Comparison of ENCODE assay signal across 15 cellular contexts in genomic region chr1:181136738-181137122, GRCh38. TPM values are rescaled to one million over a fixed set of nuclear protein-coding genes. Genes with fewer than 3 reads are reported as not detected.
DNase-seq lines count a peak whose midpoint lies in the region; ATAC-seq, FAIRE-seq and TF ChIP-seq lines count a peak whose summit lies in the region.
"Had no signal": no experiment of that assay in that cellular context is flagged by ENCODE, and none has a peak within 500 bp of the region (broad histone marks: within the 10 kb centered on the region; RNA-seq: fewer than 3 reads in every experiment).

No MANE protein-coding gene starts in this region.

- peak overlapping the region; percentile 66 to 76 for H3K27ac Mint-ChIP-seq in natural killer cell treated with Interleukin-12 subunit alpha and Interleukin-12 subunit beta and Interleukin-15 and Interleukin-18, amount 100 ng/mL, for 72 hours

- H3K79me2 ChIP-seq in HCT116 (ENCODE audit: insufficient read depth, low read length), result no peaks in the 10 kb centered on the region
- peaks cover 14% of the 10 kb centered on the region for H3K79me2 ChIP-seq in GM12878 (ENCODE audit: control insufficient read depth, insufficient read depth, low read length)

- H3K9me3 Mint-ChIP-seq in natural killer cell treated with Interleukin-12 subunit alpha and Interleukin-12 subunit beta and Interleukin-15 and Interleukin-18, amount 100 ng/mL, for 72 hours, result no peaks in the 10 kb centered on the region
- H3K9me3 Mint-ChIP-seq: CD4-positive, CD25-positive, alpha-beta regulatory T cell; T-cell had no signal

- ATAC-seq in HCT116 (no peak), GM12878 (no peak), HG02610 (IDR thresholded peaks at IDR 0.05; ENCODE audit: unreplicated experiment) (no peak)
- ATAC-seq in natural killer cell treated with Interleukin-12 subunit alpha and Interleukin-12 subunit beta and Interleukin-15 and Interleukin-18, amount 100 ng/mL, for 72 hours, result peak in 1 of 2 donors; percentile 54
- ATAC-seq: T-cell had no signal

- H3K4me1 ChIP-seq in HCT116 (ENCODE audit: control insufficient read depth in 1 of 2, insufficient read depth in 2 of 2, low read length in 2 of 2) (peaks cover 29 to 71% of the 10 kb centered on the region in 2 experiments), GM12878 (ENCODE audit: control insufficient read depth, insufficient read depth, low read length) (peaks cover 74% of the 10 kb centered on the region)

- BruUV-seq in HCT116 (replicated peaks; lab: Mats Ljungman, UMichigan) (no TSS peak), GM12878 (replicated peaks; lab: Mats Ljungman, UMichigan) (no TSS peak)

- no peak for TF ChIP-seq CTCF in AG04450 (IDR thresholded peaks at IDR 0.05; ENCODE audit: low read depth, low read length)
- no peak for TF ChIP-seq CTCF in HCT116 (IDR thresholded peaks at IDR 0.05 in 2 of 3, conservative IDR thresholded peaks at IDR 0.05 in 1 of 3; ENCODE audit: borderline replicate concordance in 1 of 3, insufficient read depth in 1 of 3, low read depth in 2 of 3, low read length in 2 of 3)
- no peak for TF ChIP-seq CTCF in GM12878 (IDR thresholded peaks at IDR 0.05 in 2 of 3, conservative IDR thresholded peaks at IDR 0.05 in 1 of 3; ENCODE audit: control insufficient read depth in 2 of 3, extremely low read depth in 1 of 3, insufficient read depth in 1 of 3, low read depth in 3 of 3, low read length in 3 of 3)

- H3K27me3 ChIP-seq in AG04450 (ENCODE audit: control insufficient read depth, insufficient read depth, low read length), result no peaks in the 10 kb centered on the region
- no peaks in the 10 kb centered on the region for H3K27me3 ChIP-seq in HCT116 (ENCODE audit: insufficient read depth, low read length)
- H3K27me3 ChIP-seq in GM12878 (replicated peaks in 1 of 2; ENCODE audit: control insufficient read depth in 2 of 2, insufficient read depth in 2 of 2, low read length in 1 of 2), result no peaks in the 10 kb centered on the region
- H3K27me3 ChIP-seq: colonic mucosa had no signal

- 86% methylated on average over 8 of the region's 8 CpGs for WGBS in GM12878 (ENCODE audit: insufficient coverage, insufficient replicate concordance, low lambda C conversion rate, missing lambda C conversion rate)

- H3K36me3 ChIP-seq in HCT116 (ENCODE audit: control insufficient read depth in 1 of 2, insufficient read depth in 2 of 2, low read length in 2 of 2), result no peaks in the 10 kb centered on the region
- H3K36me3 ChIP-seq in GM12878 (ENCODE audit: control insufficient read depth in 2 of 2, insufficient read depth in 2 of 2, low read length in 1 of 2), result no peaks in the 10 kb centered on the region
- H3K36me3 ChIP-seq: colonic mucosa had no signal

- RAD21 ChIA-PET in HCT116 (lab: Charles Lee; ENCODE audit: low non-redundant PET in 1 of 2, low total read pairs in 2 of 2, uncharacterized antibody in 2 of 2, unreplicated experiment in 2 of 2) (no interaction called here), GM12878 (lab: Charles Lee; ENCODE audit: unreplicated experiment) (interaction anchor here (1.3 to 21.2 kb wide), 7 partner anchors 9 to 225 kb away, joined by 5 to 966 read pairs (median 6); partner anchors contain the start of gene IER5)

- TF ChIP-seq POLR2A in HCT116 (IDR thresholded peaks at IDR 0.05; ENCODE audit: borderline replicate concordance, extremely low read depth, insufficient read depth, insufficient read length), result no peak
- TF ChIP-seq POLR2A in GM12878 (IDR thresholded peaks at IDR 0.05; ENCODE audit: low read depth, low read length), result no peak

- no peaks in the 10 kb centered on the region for H3K36me3 Mint-ChIP-seq in natural killer cell treated with Interleukin-12 subunit alpha and Interleukin-12 subunit beta and Interleukin-15 and Interleukin-18, amount 100 ng/mL, for 72 hours
- H3K36me3 Mint-ChIP-seq: CD4-positive, CD25-positive, alpha-beta regulatory T cell; T-cell had no signal

- H4K20me1 ChIP-seq in HCT116 (ENCODE audit: insufficient read depth) (no peaks in the 10 kb centered on the region), GM12878 (ENCODE audit: control insufficient read depth, insufficient read depth) (no peaks in the 10 kb centered on the region)

- H3K4me2 ChIP-seq in HCT116 (ENCODE audit: low read length), result peak overlapping the region; percentile 72
- no peak overlapping the region; the same call in 1 of the 2 replicates for H3K4me2 ChIP-seq in GM12878 (ENCODE audit: control insufficient read depth, insufficient read depth)

- peak; percentile 90 for FAIRE-seq in GM12878 (lab: Jason Lieb, UNC)

- no peak for DNase-seq in AG04450 (ENCODE audit: low read depth, low spot score)
- no peak for DNase-seq in HCT116 (ENCODE audit: low read depth, low spot score)
- DNase-seq in GM12878 (ENCODE audit: low read depth, low spot score), result no peak
- no peak for DNase-seq in natural killer cell treated with Interleukin-12 subunit alpha and Interleukin-12 subunit beta and Interleukin-15 and Interleukin-18, amount 100 ng/mL, for 72 hours (ENCODE audit: low spot score)
- DNase-seq in NCI-H345 (lab: John Stamatoyannopoulos, UW), result no peak
- DNase-seq in NCI-H2029 treated with DMSO at 0.1 percent for 48 hours (lab: John Stamatoyannopoulos, UW), result no peak
- no peak for DNase-seq in H4 (ENCODE audit: low spot score)
- DNase-seq: CD4-positive, CD25-positive, alpha-beta regulatory T cell; colonic mucosa; GOT3; MV-4-11; NCI-H2227 treated with DMSO at 0.1 percent for 48 hours; stimulated activated CD8-positive, alpha-beta memory T cell treated with anti-CD3 and anti-CD28 coated beads, Interleukin-4, amount 100 ng/mL, for 48 hours; T-cell had no signal

- H3K9ac ChIP-seq in HCT116 (ENCODE audit: low read length) (no peak overlapping the region), GM12878 (ENCODE audit: control insufficient read depth, insufficient read depth, low read length) (no peak overlapping the region)

- H3K27ac ChIP-seq in AG04450 (ENCODE audit: low read depth, low read length) (peak overlapping the region; percentile 99), HCT116 (ENCODE audit: low read depth, low read length) (peak overlapping the region; percentile 76; the same call in 1 of the 2 replicates), GM12878 (ENCODE audit: control insufficient read depth, insufficient read depth) (peak overlapping the region; percentile 22; the same call in 1 of the 2 replicates)
- H3K27ac ChIP-seq: colonic mucosa had no signal

- no peaks in the 10 kb centered on the region; the same call in 1 of the 2 replicates for H3K9me3 ChIP-seq in AG04450 (ENCODE audit: control insufficient read depth, insufficient read depth, low read length)
- H3K9me3 ChIP-seq in HCT116 (ENCODE audit: control insufficient read depth in 1 of 2, insufficient read depth in 1 of 2, low read depth in 1 of 2, low read length in 2 of 2), result no peaks in the 10 kb centered on the region
- H3K9me3 ChIP-seq in GM12878 (replicated peaks; ENCODE audit: control insufficient read depth, insufficient read depth, low read length), result no peaks in the 10 kb centered on the region
- H3K9me3 ChIP-seq: colonic mucosa had no signal

- no peak for TF ChIP-seq EP300 in GM12878 (IDR thresholded peaks at IDR 0.05; ENCODE audit: borderline replicate concordance in 1 of 2, control insufficient read depth in 1 of 2, low read depth in 2 of 2, low read length in 2 of 2)

- TF ChIP-seq RAD21 in HCT116 (IDR thresholded peaks at IDR 0.05; ENCODE audit: low read depth) (no peak), GM12878 (IDR thresholded peaks at IDR 0.05; ENCODE audit: insufficient read depth, low read depth, low read length) (no peak)

- peaks cover 69 to 77% of the 10 kb centered on the region in 2 donors for H3K4me1 Mint-ChIP-seq in natural killer cell treated with Interleukin-12 subunit alpha and Interleukin-12 subunit beta and Interleukin-15 and Interleukin-18, amount 100 ng/mL, for 72 hours (ENCODE audit: low read depth in 2 of 2)

- POLR2A ChIA-PET in AG04450 (lab: Yijun Ruan, JAX) (interaction anchor here (1.1 to 2.2 kb wide), 3 partner anchors 32 to 73 kb away, joined by 3 to 23 read pairs (median 22); no protein-coding TSS in a partner anchor), HCT116 (lab: Charles Lee) (interaction anchor here (1.3 to 1.9 kb wide), 5 partner anchors 10 to 46 kb away, joined by 4 to 19 read pairs (median 6); no protein-coding TSS in a partner anchor), GM12878 (lab: Charles Lee) (interaction anchor here (0.6 to 3.3 kb wide), 7 partner anchors 10 to 255 kb away, joined by 4 to 28 read pairs (median 11); no protein-coding TSS in a partner anchor)

- H3K4me3 ChIP-seq in AG04450 (ENCODE audit: low read depth, low read length), result no peak overlapping the region
- H3K4me3 ChIP-seq in HCT116 (replicated peaks in 1 of 2; ENCODE audit: low read depth in 1 of 2, low read length in 2 of 2), result no peak overlapping the region
- no peak overlapping the region for H3K4me3 ChIP-seq in GM12878
- H3K4me3 ChIP-seq: colonic mucosa had no signal

- intact Hi-C loops in HCT116 (cut with micrococcal nuclease) (no loop called here), GM12878 (cut with micrococcal nuclease; ENCODE audit: unreplicated experiment) (no loop called here)

- H3K4me3 Mint-ChIP-seq in natural killer cell treated with Interleukin-12 subunit alpha and Interleukin-12 subunit beta and Interleukin-15 and Interleukin-18, amount 100 ng/mL, for 72 hours, result peak overlapping the region; percentile 34
- H3K4me3 Mint-ChIP-seq: T-cell had no signal

- CTCF ChIA-PET in AG04450 (lab: Charles Lee) (interaction anchor here (0.9 to 1.5 kb wide), 2 partner anchors 10 to 99 kb away, joined by 3 to 6 read pairs; no protein-coding TSS in a partner anchor), HCT116 (lab: Charles Lee) (interaction anchor here (1.4 kb wide), 1 partner anchor 53 kb away, joined by 10 read pairs; no protein-coding TSS in a partner anchor), GM12878 (lab: Yijun Ruan, JAX) (interaction anchor here (1.3 to 36.6 kb wide), 4 partner anchors 23 to 98 kb away, joined by 6 to 1067 read pairs (median 201); partner anchors contain the start of genes IER5 and MR1)

- no peak overlapping the region for H2AFZ ChIP-seq in HCT116 (ENCODE audit: low read depth, low read length, poor library complexity, severe bottlenecking)
- H2AFZ ChIP-seq in GM12878 (ENCODE audit: control insufficient read depth, low read depth, low read length), result no peak overlapping the region

- H3K27me3 Mint-ChIP-seq in natural killer cell treated with Interleukin-12 subunit alpha and Interleukin-12 subunit beta and Interleukin-15 and Interleukin-18, amount 100 ng/mL, for 72 hours, result no peaks in the 10 kb centered on the region
- H3K27me3 Mint-ChIP-seq: CD4-positive, CD25-positive, alpha-beta regulatory T cell; T-cell had no signal

- in situ Hi-C loops in GM12878 (cut with MboI), result no loop called here

- SMC1A ChIA-PET in GM12878 (lab: Charles Lee; ENCODE audit: uncharacterized antibody, unreplicated experiment), result interaction anchor here (1.5 to 36.3 kb wide), 8 partner anchors 9 to 255 kb away, joined by 5 to 1399 read pairs (median 8); partner anchors contain the start of genes IER5 and MR1

- H3K9me2 ChIP-seq in HCT116 (ENCODE audit: insufficient read depth), result no peaks in the 10 kb centered on the region

RNA-seq across cellular contexts. Expression of gene IER5, which starts 48.2 kb away (rescaled TPM):
- polyA plus RNA-seq in AG04450 (2011; rRNA removed) (20.4 and 20.7 TPM in 2 replicates), GM12878 (2011; rRNA removed) (36.4 and 44.1 TPM in 2 replicates), GM12878 (2014; fragmentation: Illumina TruSeq; extraction: Trizol) (22.4 and 26.2 TPM in 2 replicates), GM12878 (2014; fragmentation: Nextera tagmentation; extraction: Ambion mirVana) (10 to 100 TPM in 1 of 2 experiments, 1 to 10 TPM in 1; 6.2 to 19.5 TPM), GM12878 (2014; rRNA removed) (52.3 and 62.0 TPM in 2 replicates), GM12878 (2016; fragmentation: Nextera tagmentation; extraction: Ambion mirVana) (10 to 100 TPM in 1 of 2 experiments, 1 to 10 TPM in 1; 4.3 to 11.7 TPM)
- 26.6 and 31.9 TPM in 2 replicates for polyA minus RNA-seq in AG04450 (2011; rRNA and poly(A)+ RNA removed)
- total RNA-seq in HCT116 (2021; ENCODE audit: unreplicated experiment) (30.5 TPM), GM12878 (2014; rRNA removed) (65.4 and 69.4 TPM in 2 replicates), GM12878 (2014; rRNA removed; fragmentation: Illumina TruSeq; extraction: Trizol) (32.7 and 34.9 TPM in 2 replicates), GM12878 (2021) (73.9 and 75.2 TPM in 2 replicates)
- polyA plus RNA-seq in HCT116 (2012), result 19.3 and 20.5 TPM in 2 replicates
- total RNA-seq in GM12878 (2013; cell fraction: nucleolus; rRNA removed), result 88.8 and 93.7 TPM in 2 replicates
- polyA plus RNA-seq in GM12878 (2011; ENCODE audit: low read depth), result 6.6 TPM
- 32.3 and 38.9 TPM in 2 replicates for polyA plus RNA-seq in GM12878 (2011; cell fraction: cytosol; rRNA removed)
- polyA plus RNA-seq in GM12878 (2011; cell fraction: nucleus; rRNA removed), result 59.7 and 70.4 TPM in 2 replicates
- 24.5 and 28.7 TPM in 2 replicates for polyA plus RNA-seq in GM12878 (2012)
- 30.4 and 44.0 TPM in 2 replicates for polyA minus RNA-seq in GM12878 (2011; rRNA and poly(A)+ RNA removed)
- 24.5 TPM in 2 replicates for polyA minus RNA-seq in GM12878 (2011; cell fraction: cytosol; rRNA and poly(A)+ RNA removed)
- polyA minus RNA-seq in GM12878 (2011; cell fraction: nucleus; rRNA and poly(A)+ RNA removed), result 69.0 and 99.9 TPM in 2 replicates
- 10 to 100 TPM; 57.1 to 91.7 TPM for total RNA-seq in natural killer cell treated with Interleukin-12 subunit alpha and Interleukin-12 subunit beta and Interleukin-15 and Interleukin-18, amount 100 ng/mL, for 72 hours
- 4.7 and 6.0 TPM in 2 replicates for total RNA-seq in H4 (2014; rRNA removed; shearing (Covaris generic))

Comparison
In these comparisons a context has a peak if more than half of its experiments do, and no peak if none do; other contexts are left out.
1. H3K27ac ChIP-seq: peak in every context shown above with its lines; median percentile 99 in AG04450; 76 in HCT116; 22 in GM12878.